ENCODE assay signal across 9 cellular contexts in the genomic region with DNA sequence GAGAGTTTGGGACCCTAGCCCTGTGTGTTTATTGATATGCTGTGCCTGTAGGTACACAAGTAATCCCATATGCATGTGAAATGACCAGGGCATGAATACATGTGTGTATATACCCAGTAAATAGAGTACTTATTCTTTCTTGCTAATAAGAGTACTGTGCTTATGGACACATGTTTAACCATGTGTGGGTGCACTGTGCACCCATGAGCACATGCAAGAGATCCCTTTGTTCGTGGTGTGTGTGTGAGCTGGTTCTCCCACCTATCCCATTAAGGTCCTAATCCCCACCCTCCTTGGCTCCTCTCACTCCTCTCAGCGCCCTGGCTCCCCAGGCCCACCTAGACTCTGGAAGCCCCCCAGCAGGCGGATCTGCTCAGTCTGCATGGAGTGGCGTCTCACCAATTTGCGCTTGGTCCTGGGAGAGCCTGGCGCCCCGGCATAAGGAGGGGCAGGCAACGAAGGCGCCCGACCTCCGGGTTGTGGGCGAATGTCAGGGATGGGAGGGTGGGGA. TPM values are rescaled to one million over a fixed set of nuclear protein-coding genes. Genes with fewer than 3 reads are reported as not detected.
DNase-seq lines count a peak whose midpoint lies in the region; ATAC-seq, FAIRE-seq and TF ChIP-seq lines count a peak whose summit lies in the region.
"Had no signal": no experiment of that assay in that cellular context is flagged by ENCODE, and none has a peak within 500 bp of the region (broad histone marks: within the 10 kb centered on the region; RNA-seq: fewer than 3 reads in every experiment).

No MANE protein-coding gene starts in this region.

- peaks cover 48% of the 10 kb centered on the region for H3K4me1 ChIP-seq in astrocyte (ENCODE audit: insufficient read depth, low read length)
- peaks cover 71% of the 10 kb centered on the region for H3K4me1 ChIP-seq in HepG2 (ENCODE audit: insufficient read depth, low read length)

- H3K9me3 ChIP-seq in astrocyte (ENCODE audit: insufficient read depth, low read depth, low read length) = no peaks in the 10 kb centered on the region
- no peaks in the 10 kb centered on the region for H3K9me3 ChIP-seq in HepG2 (ENCODE audit: low read length)

- CTCF ChIA-PET in HepG2 (lab: Yijun Ruan, JAX; ENCODE audit: low intra/inter-chr PET ratio, low total read pairs) = no interaction called here

- FAIRE-seq in astrocyte (lab: Jason Lieb, UNC) (no peak), HepG2 (lab: Jason Lieb, UNC) (no peak)

- H2AFZ ChIP-seq in astrocyte (ENCODE audit: low read depth, low read length) (peak overlapping the region; percentile 96), HepG2 (ENCODE audit: low read length) (no peak overlapping the region)

- H3K36me3 Mint-ChIP-seq in activated CD4-positive, alpha-beta T cell treated with anti-CD3 and anti-CD28 coated beads, Interleukin-2, amount 10 ng/mL, durations not matched to agents 24 days and 14 days (ENCODE audit: low read depth) = peaks cover 2% of the 10 kb centered on the region
- H3K36me3 Mint-ChIP-seq in astrocyte (ENCODE audit: low read depth, unreplicated experiment) = no peaks in the 10 kb centered on the region

- POLR2A ChIA-PET in HepG2 (lab: Yijun Ruan, JAX) = no interaction called here

- peaks cover 61% of the 10 kb centered on the region for H3K4me1 Mint-ChIP-seq in activated CD4-positive, alpha-beta T cell treated with anti-CD3 and anti-CD28 coated beads, Interleukin-2, amount 10 ng/mL, durations not matched to agents 24 days and 14 days
- peaks cover 42% of the 10 kb centered on the region for H3K4me1 Mint-ChIP-seq in astrocyte (ENCODE audit: low read depth, unreplicated experiment)

- intact Hi-C loops in activated CD4-positive, alpha-beta T cell treated with anti-CD3 and anti-CD28 coated beads, Interleukin-2, amount 10 ng/mL, durations not matched to agents 24 days and 14 days (cut with micrococcal nuclease) = loop anchor here (5.0 kb wide), 2 partner anchors 88 to 92 kb away; no protein-coding TSS in a partner anchor
- intact Hi-C loops in HepG2 (cut with micrococcal nuclease; ENCODE audit: unreplicated experiment) = loop anchor here (5.0 kb wide), 3 partner anchors 47 to 103 kb away; a partner anchor contains a TSS

- H3K4me2 ChIP-seq in astrocyte (ENCODE audit: low read length) (peak overlapping the region; percentile 93), HepG2 (ENCODE audit: low read depth, low read length) (peak overlapping the region; percentile 99)

- no TSS peak for BruUV-seq in HepG2 (replicated peaks; lab: Mats Ljungman, UMichigan)

- TF ChIP-seq CTCF in astrocyte (IDR thresholded peaks at IDR 0.05; ENCODE audit: insufficient read depth, low read depth, low read length) (no peak), HepG2 (CRISPR knock-in tag; IDR thresholded peaks at IDR 0.05) (no peak)

- H3K27ac Mint-ChIP-seq in activated CD4-positive, alpha-beta T cell treated with anti-CD3 and anti-CD28 coated beads, Interleukin-2, amount 10 ng/mL, durations not matched to agents 24 days and 14 days = no peak overlapping the region
- H3K27ac Mint-ChIP-seq in astrocyte (ENCODE audit: unreplicated experiment) = no peak overlapping the region

- no peak for TF ChIP-seq POLR2A in HepG2 (IDR thresholded peaks at IDR 0.05; ENCODE audit: insufficient read depth in 1 of 2, low read depth in 2 of 2, low read length in 2 of 2)

- peak overlapping the region; percentile 98 for H3K4me3 Mint-ChIP-seq in activated CD4-positive, alpha-beta T cell treated with anti-CD3 and anti-CD28 coated beads, Interleukin-2, amount 10 ng/mL, durations not matched to agents 24 days and 14 days
- peak overlapping the region; percentile 92 for H3K4me3 Mint-ChIP-seq in astrocyte (ENCODE audit: unreplicated experiment)

- H3K9ac ChIP-seq in astrocyte (ENCODE audit: low read length) (peak overlapping the region; percentile 73), HepG2 (ENCODE audit: insufficient read depth, low read depth, low read length) (peak overlapping the region; percentile 62)

- H3K27ac ChIP-seq in astrocyte (ENCODE audit: low read depth, low read length) (no peak overlapping the region), HepG2 (ENCODE audit: extremely low read length, insufficient read depth, low read length) (no peak overlapping the region), temporal lobe (ENCODE audit: low read depth, low read length) (peak overlapping the region; percentile 88)

- no peaks in the 10 kb centered on the region for H3K9me3 Mint-ChIP-seq in activated CD4-positive, alpha-beta T cell treated with anti-CD3 and anti-CD28 coated beads, Interleukin-2, amount 10 ng/mL, durations not matched to agents 24 days and 14 days
- H3K9me3 Mint-ChIP-seq in astrocyte (ENCODE audit: unreplicated experiment) = no peaks in the 10 kb centered on the region

- H3K27me3 ChIP-seq in astrocyte (ENCODE audit: insufficient read depth, low read length) (no peaks in the 10 kb centered on the region), HepG2 (ENCODE audit: control insufficient read depth in 1 of 2, insufficient read depth in 2 of 2, low read length in 2 of 2) (peaks cover 0 to 30% of the 10 kb centered on the region in 2 experiments; a peak in 3 of 5 replicates)

- TF ChIP-seq RAD21 in HepG2 (CRISPR knock-in tag; IDR thresholded peaks at IDR 0.05) = no peak

- H4K20me1 ChIP-seq in astrocyte (ENCODE audit: insufficient read depth, low read length) = peaks cover 9% of the 10 kb centered on the region
- no peaks in the 10 kb centered on the region for H4K20me1 ChIP-seq in HepG2 (ENCODE audit: insufficient read depth, low read length)

- peak overlapping the region; percentile 71 for H3K4me3 ChIP-seq in astrocyte (ENCODE audit: insufficient read depth, low read depth, low read length)
- peak overlapping the region; percentile 60 to 91 (median 68) for H3K4me3 ChIP-seq in HepG2 (replicated peaks in 1 of 3; ENCODE audit: insufficient read depth in 1 of 3, low read depth in 2 of 3, low read length in 3 of 3)

- H3K79me2 ChIP-seq in astrocyte (ENCODE audit: insufficient read depth, low read length) (peaks cover 27% of the 10 kb centered on the region), HepG2 (ENCODE audit: insufficient read depth, low read length) (peaks cover 16% of the 10 kb centered on the region)

- TF ChIP-seq EP300 in HepG2 (IDR thresholded peaks at IDR 0.05; ENCODE audit: low read depth in 2 of 2, low read length in 2 of 2) = no peak
- no peak for TF ChIP-seq EP300 in HepG2 (CRISPR knock-in tag; IDR thresholded peaks at IDR 0.05; ENCODE audit: borderline replicate concordance)

- H3K27me3 Mint-ChIP-seq in activated CD4-positive, alpha-beta T cell treated with anti-CD3 and anti-CD28 coated beads, Interleukin-2, amount 10 ng/mL, durations not matched to agents 24 days and 14 days = no peaks in the 10 kb centered on the region
- no peaks in the 10 kb centered on the region for H3K27me3 Mint-ChIP-seq in astrocyte (ENCODE audit: low read depth, unreplicated experiment)

- ATAC-seq in HepG2 (peak; percentile 0; the same call in 1 of the 3 replicates), GM21723 (IDR thresholded peaks at IDR 0.05; ENCODE audit: unreplicated experiment) (no peak)

- peaks cover under 1% of the 10 kb centered on the region for H3K36me3 ChIP-seq in astrocyte (ENCODE audit: insufficient read depth, low read length)
- no peaks in the 10 kb centered on the region for H3K36me3 ChIP-seq in HepG2 (replicated peaks in 1 of 2; ENCODE audit: control insufficient read depth in 1 of 2, insufficient read depth in 2 of 2, low read length in 2 of 2)

- WGBS in HepG2 (ENCODE audit: low lambda C conversion rate) = 0% methylated on average over 4 of the region's 12 CpGs

- peak; percentile 64 for DNase-seq in activated CD4-positive, alpha-beta T cell treated with anti-CD3 and anti-CD28 coated beads, Interleukin-2, amount 10 ng/mL, durations not matched to agents 24 days and 14 days
- DNase-seq in activated CD4-positive, alpha-beta T cell treated with anti-CD3 and anti-CD28 coated beads, Interleukin-2, amount 50 U/mL, for 1 hour = no peak
- DNase-seq in astrocyte (ENCODE audit: low read depth) (no peak), HepG2 (ENCODE audit: low spot score) (no peak), GOT3 (lab: John Stamatoyannopoulos, UW) (no peak)
- DNase-seq in stimulated activated CD8-positive, alpha-beta memory T cell treated with anti-CD3 and anti-CD28 coated beads, Interleukin-4, amount 100 ng/mL, for 48 hours = no peak

- in situ Hi-C loops in HepG2 (cut with HindIII; ENCODE audit: extremely low pct_ligation_motif_present, low pct_unique_long_range_greater_than_20kb) = loop anchor here (5.0 kb wide), 1 partner anchor 33 kb away; a partner anchor contains a TSS

RNA-seq across cellular contexts. Expression of a gene that starts 2.2 kb away (rescaled TPM):
- total RNA-seq in activated CD4-positive, alpha-beta T cell treated with anti-CD3 and anti-CD28 coated beads, Interleukin-2, amount 10 ng/mL, durations not matched to agents 24 days and 14 days = 37.8 and 38.4 TPM in 2 replicates
- total RNA-seq in astrocyte (35.4 and 37.2 TPM in 2 replicates), HepG2 (2016; rRNA removed; fragmentation: Illumina TruSeq; extraction: Trizol) (8.1 and 10.9 TPM in 2 replicates), temporal lobe (22.4 TPM)
- total RNA-seq in HepG2 (2016; cell fraction: cytosol; rRNA removed; fragmentation: Illumina TruSeq; extraction: Trizol; ENCODE audit: low read depth) = 1.6 TPM in 2 replicates
- 8.3 and 9.6 TPM in 2 replicates for total RNA-seq in HepG2 (2016; cell fraction: insoluble cytoplasmic fraction; rRNA removed; fragmentation: Illumina TruSeq; extraction: Trizol)
- total RNA-seq in HepG2 (2016; cell fraction: membrane; rRNA removed; fragmentation: Illumina TruSeq; extraction: Trizol) = 6.8 and 7.1 TPM in 2 replicates
- 5.0 and 5.9 TPM in 2 replicates for total RNA-seq in HepG2 (2016; cell fraction: nucleus; rRNA removed; fragmentation: Illumina TruSeq; extraction: Trizol)
- 19.4 and 24.9 TPM in 2 replicates for polyA plus RNA-seq in HepG2 (2011; rRNA removed)
- 19.3 and 22.0 TPM in 2 replicates for polyA plus RNA-seq in HepG2 (2011; cell fraction: cytosol; rRNA removed)
- polyA plus RNA-seq in HepG2 (2011; cell fraction: nucleus; rRNA removed) = 5.2 and 7.4 TPM in 2 replicates
- 4.8 and 5.8 TPM in 2 replicates for polyA plus RNA-seq in HepG2 (2012)
- polyA plus RNA-seq in HepG2 (2016; cell fraction: cytosol; fragmentation: Illumina TruSeq; extraction: Trizol; ENCODE audit: low read depth) = 1.3 and 1.7 TPM in 2 replicates
- 12.8 and 15.5 TPM in 2 replicates for polyA plus RNA-seq in HepG2 (2016; cell fraction: insoluble cytoplasmic fraction; fragmentation: Illumina TruSeq; extraction: Trizol; ENCODE audit: low read depth)
- 5.7 and 5.8 TPM in 2 replicates for polyA plus RNA-seq in HepG2 (2016; cell fraction: membrane; fragmentation: Illumina TruSeq; extraction: Trizol; ENCODE audit: low read depth)
- 9.8 and 10.9 TPM in 2 replicates for polyA plus RNA-seq in HepG2 (2016; cell fraction: nucleus; fragmentation: Illumina TruSeq; extraction: Trizol; ENCODE audit: insufficient read depth, low read depth)
- 15.4 and 31.6 TPM in 2 replicates for polyA minus RNA-seq in HepG2 (2011; rRNA and poly(A)+ RNA removed; ENCODE audit: low replicate concordance)
- polyA minus RNA-seq in HepG2 (2011; cell fraction: cytosol; rRNA and poly(A)+ RNA removed) = 12.6 and 13.9 TPM in 2 replicates
- polyA minus RNA-seq in HepG2 (2011; cell fraction: nucleus; rRNA and poly(A)+ RNA removed) = 5.9 and 7.2 TPM in 2 replicates

RNA-seq across cellular contexts. Expression of a gene that starts 4.4 kb away (rescaled TPM):
- 4.8 and 5.2 TPM in 2 replicates for total RNA-seq in activated CD4-positive, alpha-beta T cell treated with anti-CD3 and anti-CD28 coated beads, Interleukin-2, amount 10 ng/mL, durations not matched to agents 24 days and 14 days
- total RNA-seq in astrocyte (5.8 and 6.3 TPM in 2 replicates), HepG2 (2016; rRNA removed; fragmentation: Illumina TruSeq; extraction: Trizol) (0.07 and 0.14 TPM in 2 replicates), temporal lobe (1.7 TPM)
- total RNA-seq in HepG2 (2016; cell fraction: cytosol; rRNA removed; fragmentation: Illumina TruSeq; extraction: Trizol; ENCODE audit: low read depth) = not detected in 2 replicates
- 0.04 TPM in 1 of 2 replicates, not detected in the other for total RNA-seq in HepG2 (2016; cell fraction: insoluble cytoplasmic fraction; rRNA removed; fragmentation: Illumina TruSeq; extraction: Trizol)
- 0.03 and 0.07 TPM in 2 replicates for total RNA-seq in HepG2 (2016; cell fraction: membrane; rRNA removed; fragmentation: Illumina TruSeq; extraction: Trizol)
- total RNA-seq in HepG2 (2016; cell fraction: nucleus; rRNA removed; fragmentation: Illumina TruSeq; extraction: Trizol) = 0.13 and 0.19 TPM in 2 replicates
- polyA plus RNA-seq in HepG2 (2011; rRNA removed) = 0.05 and 0.07 TPM in 2 replicates
- polyA plus RNA-seq in HepG2 (2011; cell fraction: cytosol; rRNA removed) = 0.04 and 0.05 TPM in 2 replicates
- 0.47 and 0.53 TPM in 2 replicates for polyA plus RNA-seq in HepG2 (2011; cell fraction: nucleus; rRNA removed)
- polyA plus RNA-seq in HepG2 (2012) = 0.11 and 0.19 TPM in 2 replicates
- not detected in 2 replicates for polyA plus RNA-seq in HepG2 (2016; cell fraction: cytosol; fragmentation: Illumina TruSeq; extraction: Trizol; ENCODE audit: low read depth)
- 0.08 TPM in 1 of 2 replicates, not detected in the other for polyA plus RNA-seq in HepG2 (2016; cell fraction: insoluble cytoplasmic fraction; fragmentation: Illumina TruSeq; extraction: Trizol; ENCODE audit: low read depth)
- 0.05 TPM in 1 of 2 replicates, not detected in the other for polyA plus RNA-seq in HepG2 (2016; cell fraction: membrane; fragmentation: Illumina TruSeq; extraction: Trizol; ENCODE audit: low read depth)
- 0.12 and 0.16 TPM in 2 replicates for polyA plus RNA-seq in HepG2 (2016; cell fraction: nucleus; fragmentation: Illumina TruSeq; extraction: Trizol; ENCODE audit: insufficient read depth, low read depth)
- polyA minus RNA-seq in HepG2 (2011; rRNA and poly(A)+ RNA removed; ENCODE audit: low replicate concordance) = 0.08 and 1.4 TPM in 2 replicates
- not detected in 2 replicates for polyA minus RNA-seq in HepG2 (2011; cell fraction: cytosol; rRNA and poly(A)+ RNA removed)
- polyA minus RNA-seq in HepG2 (2011; cell fraction: nucleus; rRNA and poly(A)+ RNA removed) = 0.25 and 0.39 TPM in 2 replicates
- total RNA-seq: Daoy had no signal

RNA-seq across cellular contexts. Expression of a gene that starts 4.5 kb away (rescaled TPM):
- total RNA-seq in activated CD4-positive, alpha-beta T cell treated with anti-CD3 and anti-CD28 coated beads, Interleukin-2, amount 10 ng/mL, durations not matched to agents 24 days and 14 days = 12.1 and 12.6 TPM in 2 replicates
- total RNA-seq in astrocyte (19.2 and 20.5 TPM in 2 replicates), HepG2 (2016; rRNA removed; fragmentation: Illumina TruSeq; extraction: Trizol) (12.4 and 15.3 TPM in 2 replicates), temporal lobe (10.6 TPM)
- 7.1 and 7.5 TPM in 2 replicates for total RNA-seq in HepG2 (2016; cell fraction: cytosol; rRNA removed; fragmentation: Illumina TruSeq; extraction: Trizol; ENCODE audit: low read depth)
- total RNA-seq in HepG2 (2016; cell fraction: insoluble cytoplasmic fraction; rRNA removed; fragmentation: Illumina TruSeq; extraction: Trizol) = 12.8 and 14.4 TPM in 2 replicates
- total RNA-seq in HepG2 (2016; cell fraction: membrane; rRNA removed; fragmentation: Illumina TruSeq; extraction: Trizol) = 15.4 and 17.0 TPM in 2 replicates
- total RNA-seq in HepG2 (2016; cell fraction: nucleus; rRNA removed; fragmentation: Illumina TruSeq; extraction: Trizol) = 5.4 and 6.2 TPM in 2 replicates
- polyA plus RNA-seq in HepG2 (2011; rRNA removed) = 10.8 and 11.5 TPM in 2 replicates
- 7.4 and 7.9 TPM in 2 replicates for polyA plus RNA-seq in HepG2 (2011; cell fraction: cytosol; rRNA removed)
- polyA plus RNA-seq in HepG2 (2011; cell fraction: nucleus; rRNA removed) = 5.1 and 6.2 TPM in 2 replicates
- 14.4 and 20.2 TPM in 2 replicates for polyA plus RNA-seq in HepG2 (2012)
- 10.0 and 10.7 TPM in 2 replicates for polyA plus RNA-seq in HepG2 (2016; cell fraction: cytosol; fragmentation: Illumina TruSeq; extraction: Trizol; ENCODE audit: low read depth)
- polyA plus RNA-seq in HepG2 (2016; cell fraction: insoluble cytoplasmic fraction; fragmentation: Illumina TruSeq; extraction: Trizol; ENCODE audit: low read depth) = 21.5 and 23.2 TPM in 2 replicates
- polyA plus RNA-seq in HepG2 (2016; cell fraction: membrane; fragmentation: Illumina TruSeq; extraction: Trizol; ENCODE audit: low read depth) = 20.0 and 21.6 TPM in 2 replicates
- 11.4 and 13.9 TPM in 2 replicates for polyA plus RNA-seq in HepG2 (2016; cell fraction: nucleus; fragmentation: Illumina TruSeq; extraction: Trizol; ENCODE audit: insufficient read depth, low read depth)
- 2.5 and 3.4 TPM in 2 replicates for polyA minus RNA-seq in HepG2 (2011; rRNA and poly(A)+ RNA removed; ENCODE audit: low replicate concordance)
- polyA minus RNA-seq in HepG2 (2011; cell fraction: cytosol; rRNA and poly(A)+ RNA removed) = 2.5 and 4.6 TPM in 2 replicates
- polyA minus RNA-seq in HepG2 (2011; cell fraction: nucleus; rRNA and poly(A)+ RNA removed) = 5.0 and 6.6 TPM in 2 replicates

RNA-seq across cellular contexts. Expression of a gene that starts 32.7 kb away (rescaled TPM):
- 326 and 355 TPM in 2 replicates for total RNA-seq in activated CD4-positive, alpha-beta T cell treated with anti-CD3 and anti-CD28 coated beads, Interleukin-2, amount 10 ng/mL, durations not matched to agents 24 days and 14 days
- total RNA-seq in astrocyte (157 and 177 TPM in 2 replicates), HepG2 (2016; rRNA removed; fragmentation: Illumina TruSeq; extraction: Trizol) (162 and 224 TPM in 2 replicates), temporal lobe (71.3 TPM)
- total RNA-seq in HepG2 (2016; cell fraction: cytosol; rRNA removed; fragmentation: Illumina TruSeq; extraction: Trizol; ENCODE audit: low read depth) = 15.8 and 21.1 TPM in 2 replicates
- 164 and 238 TPM in 2 replicates for total RNA-seq in HepG2 (2016; cell fraction: insoluble cytoplasmic fraction; rRNA removed; fragmentation: Illumina TruSeq; extraction: Trizol)
- 32.6 and 36.1 TPM in 2 replicates for total RNA-seq in HepG2 (2016; cell fraction: membrane; rRNA removed; fragmentation: Illumina TruSeq; extraction: Trizol)
- total RNA-seq in HepG2 (2016; cell fraction: nucleus; rRNA removed; fragmentation: Illumina TruSeq; extraction: Trizol) = 58.0 and 59.0 TPM in 2 replicates
- polyA plus RNA-seq in HepG2 (2011; rRNA removed) = 75.2 and 106 TPM in 2 replicates
- 81.5 and 102 TPM in 2 replicates for polyA plus RNA-seq in HepG2 (2011; cell fraction: cytosol; rRNA removed)
- 25.3 and 38.5 TPM in 2 replicates for polyA plus RNA-seq in HepG2 (2011; cell fraction: nucleus; rRNA removed)
- polyA plus RNA-seq in HepG2 (2012) = 87.0 and 96.0 TPM in 2 replicates
- polyA plus RNA-seq in HepG2 (2016; cell fraction: cytosol; fragmentation: Illumina TruSeq; extraction: Trizol; ENCODE audit: low read depth) = 14.2 and 15.2 TPM in 2 replicates
- polyA plus RNA-seq in HepG2 (2016; cell fraction: insoluble cytoplasmic fraction; fragmentation: Illumina TruSeq; extraction: Trizol; ENCODE audit: low read depth) = 218 and 247 TPM in 2 replicates
- polyA plus RNA-seq in HepG2 (2016; cell fraction: membrane; fragmentation: Illumina TruSeq; extraction: Trizol; ENCODE audit: low read depth) = 28.1 and 28.8 TPM in 2 replicates
- 89.2 and 112 TPM in 2 replicates for polyA plus RNA-seq in HepG2 (2016; cell fraction: nucleus; fragmentation: Illumina TruSeq; extraction: Trizol; ENCODE audit: insufficient read depth, low read depth)
- 14.9 and 35.6 TPM in 2 replicates for polyA minus RNA-seq in HepG2 (2011; rRNA and poly(A)+ RNA removed; ENCODE audit: low replicate concordance)
- polyA minus RNA-seq in HepG2 (2011; cell fraction: cytosol; rRNA and poly(A)+ RNA removed) = 26.3 and 33.8 TPM in 2 replicates
- 20.2 and 28.7 TPM in 2 replicates for polyA minus RNA-seq in HepG2 (2011; cell fraction: nucleus; rRNA and poly(A)+ RNA removed)

RNA-seq across cellular contexts. Expression of a gene that starts 36.4 kb away (rescaled TPM):
- 83.4 and 85.2 TPM in 2 replicates for total RNA-seq in activated CD4-positive, alpha-beta T cell treated with anti-CD3 and anti-CD28 coated beads, Interleukin-2, amount 10 ng/mL, durations not matched to agents 24 days and 14 days
- total RNA-seq in astrocyte (157 and 217 TPM in 2 replicates), HepG2 (2016; rRNA removed; fragmentation: Illumina TruSeq; extraction: Trizol) (24.4 and 25.4 TPM in 2 replicates), temporal lobe (144 TPM)
- 4.1 and 4.3 TPM in 2 replicates for total RNA-seq in HepG2 (2016; cell fraction: cytosol; rRNA removed; fragmentation: Illumina TruSeq; extraction: Trizol; ENCODE audit: low read depth)
- 23.8 and 24.4 TPM in 2 replicates for total RNA-seq in HepG2 (2016; cell fraction: insoluble cytoplasmic fraction; rRNA removed; fragmentation: Illumina TruSeq; extraction: Trizol)
- total RNA-seq in HepG2 (2016; cell fraction: membrane; rRNA removed; fragmentation: Illumina TruSeq; extraction: Trizol) = 11.5 and 11.6 TPM in 2 replicates
- 34.7 and 39.5 TPM in 2 replicates for total RNA-seq in HepG2 (2016; cell fraction: nucleus; rRNA removed; fragmentation: Illumina TruSeq; extraction: Trizol)
- polyA plus RNA-seq in HepG2 (2011; rRNA removed) = 237 and 283 TPM in 2 replicates
- 133 and 240 TPM in 2 replicates for polyA plus RNA-seq in HepG2 (2011; cell fraction: cytosol; rRNA removed)
- 150 and 152 TPM in 2 replicates for polyA plus RNA-seq in HepG2 (2011; cell fraction: nucleus; rRNA removed)
- 191 and 204 TPM in 2 replicates for polyA plus RNA-seq in HepG2 (2012)
- polyA plus RNA-seq in HepG2 (2016; cell fraction: cytosol; fragmentation: Illumina TruSeq; extraction: Trizol; ENCODE audit: low read depth) = 1.0 and 1.3 TPM in 2 replicates
- polyA plus RNA-seq in HepG2 (2016; cell fraction: insoluble cytoplasmic fraction; fragmentation: Illumina TruSeq; extraction: Trizol; ENCODE audit: low read depth) = 19.6 and 21.5 TPM in 2 replicates
- 3.9 and 4.1 TPM in 2 replicates for polyA plus RNA-seq in HepG2 (2016; cell fraction: membrane; fragmentation: Illumina TruSeq; extraction: Trizol; ENCODE audit: low read depth)
- polyA plus RNA-seq in HepG2 (2016; cell fraction: nucleus; fragmentation: Illumina TruSeq; extraction: Trizol; ENCODE audit: insufficient read depth, low read depth) = 35.2 and 39.0 TPM in 2 replicates
- 132 and 425 TPM in 2 replicates for polyA minus RNA-seq in HepG2 (2011; rRNA and poly(A)+ RNA removed; ENCODE audit: low replicate concordance)
- polyA minus RNA-seq in HepG2 (2011; cell fraction: cytosol; rRNA and poly(A)+ RNA removed) = 117 and 168 TPM in 2 replicates
- 259 and 346 TPM in 2 replicates for polyA minus RNA-seq in HepG2 (2011; cell fraction: nucleus; rRNA and poly(A)+ RNA removed)
